Comparison of ENCODE assay signal across 1 cellular context in the genomic region with DNA sequence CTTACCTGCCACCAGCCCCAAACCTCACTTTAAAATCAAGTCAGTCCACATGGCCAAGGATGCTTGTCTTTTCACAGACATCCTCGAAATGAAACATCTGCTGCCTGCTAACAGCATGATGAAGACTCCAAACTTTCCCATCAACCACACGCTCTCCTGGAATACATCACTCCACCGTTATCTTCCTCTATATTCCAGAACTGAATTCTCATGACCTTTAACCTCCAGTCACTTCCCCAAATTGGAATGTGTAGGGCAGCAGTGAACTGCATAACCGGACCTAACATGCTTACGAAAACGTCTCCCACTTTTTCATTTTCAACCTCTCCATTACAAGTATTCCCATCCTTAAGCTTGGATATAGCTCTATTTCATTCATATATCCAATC.
TF ChIP-seq lines count a peak whose summit lies in the region.

No MANE protein-coding gene starts in this region.

TF ChIP-seq in A549, 52 proteins besides CTCF, POLR2A, EP300 and RAD21 (continued from another document):
- TF ChIP-seq, protein P1, sequence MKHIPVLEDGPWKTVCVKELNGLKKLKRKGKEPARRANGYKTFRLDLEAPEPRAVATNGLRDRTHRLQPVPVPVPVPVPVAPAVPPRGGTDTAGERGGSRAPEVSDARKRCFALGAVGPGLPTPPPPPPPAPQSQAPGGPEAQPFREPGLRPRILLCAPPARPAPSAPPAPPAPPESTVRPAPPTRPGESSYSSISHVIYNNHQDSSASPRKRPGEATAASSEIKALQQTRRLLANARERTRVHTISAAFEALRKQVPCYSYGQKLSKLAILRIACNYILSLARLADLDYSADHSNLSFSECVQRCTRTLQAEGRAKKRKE (CRISPR knock-in tag; IDR thresholded peaks at IDR 0.05; ENCODE audit: low read depth): no peak
- TF ChIP-seq, protein P2, sequence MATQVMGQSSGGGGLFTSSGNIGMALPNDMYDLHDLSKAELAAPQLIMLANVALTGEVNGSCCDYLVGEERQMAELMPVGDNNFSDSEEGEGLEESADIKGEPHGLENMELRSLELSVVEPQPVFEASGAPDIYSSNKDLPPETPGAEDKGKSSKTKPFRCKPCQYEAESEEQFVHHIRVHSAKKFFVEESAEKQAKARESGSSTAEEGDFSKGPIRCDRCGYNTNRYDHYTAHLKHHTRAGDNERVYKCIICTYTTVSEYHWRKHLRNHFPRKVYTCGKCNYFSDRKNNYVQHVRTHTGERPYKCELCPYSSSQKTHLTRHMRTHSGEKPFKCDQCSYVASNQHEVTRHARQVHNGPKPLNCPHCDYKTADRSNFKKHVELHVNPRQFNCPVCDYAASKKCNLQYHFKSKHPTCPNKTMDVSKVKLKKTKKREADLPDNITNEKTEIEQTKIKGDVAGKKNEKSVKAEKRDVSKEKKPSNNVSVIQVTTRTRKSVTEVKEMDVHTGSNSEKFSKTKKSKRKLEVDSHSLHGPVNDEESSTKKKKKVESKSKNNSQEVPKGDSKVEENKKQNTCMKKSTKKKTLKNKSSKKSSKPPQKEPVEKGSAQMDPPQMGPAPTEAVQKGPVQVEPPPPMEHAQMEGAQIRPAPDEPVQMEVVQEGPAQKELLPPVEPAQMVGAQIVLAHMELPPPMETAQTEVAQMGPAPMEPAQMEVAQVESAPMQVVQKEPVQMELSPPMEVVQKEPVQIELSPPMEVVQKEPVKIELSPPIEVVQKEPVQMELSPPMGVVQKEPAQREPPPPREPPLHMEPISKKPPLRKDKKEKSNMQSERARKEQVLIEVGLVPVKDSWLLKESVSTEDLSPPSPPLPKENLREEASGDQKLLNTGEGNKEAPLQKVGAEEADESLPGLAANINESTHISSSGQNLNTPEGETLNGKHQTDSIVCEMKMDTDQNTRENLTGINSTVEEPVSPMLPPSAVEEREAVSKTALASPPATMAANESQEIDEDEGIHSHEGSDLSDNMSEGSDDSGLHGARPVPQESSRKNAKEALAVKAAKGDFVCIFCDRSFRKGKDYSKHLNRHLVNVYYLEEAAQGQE (IDR thresholded peaks at IDR 0.05): no peak
- no peak for TF ChIP-seq SREBF2 (IDR thresholded peaks at IDR 0.05)
- no peak for TF ChIP-seq ZC3H11A (IDR thresholded peaks at IDR 0.05)
- TF ChIP-seq HDAC2 (IDR thresholded peaks at IDR 0.05): no peak
- no peak for TF ChIP-seq NR3C1 (IDR thresholded peaks at IDR 0.05)
- no peak for TF ChIP-seq TP53 (CRISPR knock-in tag; IDR thresholded peaks at IDR 0.05)
- TF ChIP-seq, protein P3, sequence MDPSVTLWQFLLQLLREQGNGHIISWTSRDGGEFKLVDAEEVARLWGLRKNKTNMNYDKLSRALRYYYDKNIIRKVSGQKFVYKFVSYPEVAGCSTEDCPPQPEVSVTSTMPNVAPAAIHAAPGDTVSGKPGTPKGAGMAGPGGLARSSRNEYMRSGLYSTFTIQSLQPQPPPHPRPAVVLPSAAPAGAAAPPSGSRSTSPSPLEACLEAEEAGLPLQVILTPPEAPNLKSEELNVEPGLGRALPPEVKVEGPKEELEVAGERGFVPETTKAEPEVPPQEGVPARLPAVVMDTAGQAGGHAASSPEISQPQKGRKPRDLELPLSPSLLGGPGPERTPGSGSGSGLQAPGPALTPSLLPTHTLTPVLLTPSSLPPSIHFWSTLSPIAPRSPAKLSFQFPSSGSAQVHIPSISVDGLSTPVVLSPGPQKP (IDR thresholded peaks at IDR 0.05; ENCODE audit: low read depth, low read length): no peak
- TF ChIP-seq JUNB (IDR thresholded peaks at IDR 0.05): no peak
- TF ChIP-seq EHF (CRISPR knock-in tag; IDR thresholded peaks at IDR 0.05): no peak
- TF ChIP-seq, protein P4, sequence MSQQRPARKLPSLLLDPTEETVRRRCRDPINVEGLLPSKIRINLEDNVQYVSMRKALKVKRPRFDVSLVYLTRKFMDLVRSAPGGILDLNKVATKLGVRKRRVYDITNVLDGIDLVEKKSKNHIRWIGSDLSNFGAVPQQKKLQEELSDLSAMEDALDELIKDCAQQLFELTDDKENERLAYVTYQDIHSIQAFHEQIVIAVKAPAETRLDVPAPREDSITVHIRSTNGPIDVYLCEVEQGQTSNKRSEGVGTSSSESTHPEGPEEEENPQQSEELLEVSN (IDR thresholded peaks at IDR 0.05; ENCODE audit: borderline replicate concordance, low read depth): no peak
- no peak for TF ChIP-seq ESRRA (IDR thresholded peaks at IDR 0.05; ENCODE audit: borderline replicate concordance, low read length)
